ENCODE assay signal across 22 cellular contexts in the genomic region with DNA sequence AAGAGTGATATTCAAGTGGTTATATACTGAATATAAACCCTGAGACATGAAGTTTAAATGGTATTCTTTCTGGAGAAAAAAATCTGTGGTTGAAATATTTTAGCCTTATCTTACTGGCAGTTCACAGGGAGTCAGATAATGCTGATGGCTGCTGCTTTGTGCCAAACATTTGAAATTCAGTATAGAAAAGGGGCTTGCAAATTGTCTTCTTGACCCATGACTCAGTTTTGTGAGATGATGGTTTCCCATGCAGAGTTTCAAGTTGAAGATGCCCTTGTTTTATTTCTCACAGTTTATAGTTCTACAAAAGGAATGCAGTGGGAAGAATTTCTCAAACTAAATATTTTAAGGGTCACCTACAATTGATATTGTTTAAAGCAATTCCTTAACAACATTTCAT.
"Had no signal": no experiment of that assay in that cellular context is flagged by ENCODE, and none has a peak within 500 bp of the region (broad histone marks: within the 10 kb centered on the region; RNA-seq: fewer than 3 reads in every experiment).

No MANE protein-coding gene starts in this region.

- ATAC-seq: activated CD8-positive, alpha-beta T cell treated with anti-CD3 and anti-CD28 coated beads, Interleukin-2, amount 10 ng/mL, durations not matched to agents 7 days and 5 days; WTC11 had no signal

- H3K27ac Mint-ChIP-seq: activated CD8-positive, alpha-beta T cell treated with anti-CD3 and anti-CD28 coated beads, Interleukin-2, amount 10 ng/mL, durations not matched to agents 7 days and 5 days; activated naive CD4-positive, alpha-beta T cell treated with anti-CD3 and anti-CD28 coated beads, Interleukin-2, amount 50 U/mL, for 24 hours; T-helper 1 cell treated with Interleukin-12 subunit alpha and Interleukin-12 subunit beta and Interleukin-4 antibody, amounts not matched to agents 30 μg/mL and 1 μg/mL, for 36 hours; WTC11 had no signal

- H3K4me3 Mint-ChIP-seq: activated CD8-positive, alpha-beta T cell treated with anti-CD3 and anti-CD28 coated beads, Interleukin-2, amount 10 ng/mL, durations not matched to agents 7 days and 5 days; activated naive CD4-positive, alpha-beta T cell treated with anti-CD3 and anti-CD28 coated beads, Interleukin-2, amount 50 U/mL, for 24 hours; T-helper 1 cell treated with Interleukin-12 subunit alpha and Interleukin-12 subunit beta and Interleukin-4 antibody, amounts not matched to agents 30 μg/mL and 1 μg/mL, for 36 hours; WTC11 had no signal

- H3K9me3 Mint-ChIP-seq: activated naive CD4-positive, alpha-beta T cell treated with anti-CD3 and anti-CD28 coated beads, Interleukin-2, amount 50 U/mL, for 24 hours; WTC11 had no signal

- H3K36me3 Mint-ChIP-seq: activated naive CD4-positive, alpha-beta T cell treated with anti-CD3 and anti-CD28 coated beads, Interleukin-2, amount 50 U/mL, for 24 hours; WTC11 had no signal

- H3K9ac ChIP-seq: KMS-11 had no signal

- H3K4me3 ChIP-seq: PC-9 had no signal

- DNase-seq: activated CD4-positive, alpha-beta T cell treated with anti-CD3 and anti-CD28 coated beads for 48 hours; activated CD4-positive, alpha-beta T cell treated with anti-CD3 and anti-CD28 coated beads, Interleukin-2, amount 50 U/mL, for 4 hours; activated CD4-positive, CD25-positive, alpha-beta regulatory T cell treated with anti-CD3 and anti-CD28 coated beads, Interleukin-2, amount 50 U/mL, for 72 hours; activated CD8-positive, alpha-beta memory T cell treated with anti-CD3 and anti-CD28 coated beads, Interleukin-2, amount 50 U/mL, for 48 hours; activated CD8-positive, alpha-beta T cell treated with anti-CD3 and anti-CD28 coated beads, Interleukin-2, amount 10 ng/mL, durations not matched to agents 7 days and 5 days; activated T-cell treated with anti-CD3 and anti-CD28 coated beads, Interleukin-2, amount 50 U/mL, for 1 hour; amygdala; cerebellar nuclear complex; NCI-H1092 treated with DMSO at 0.1 percent for 48 hours; NCI-H1417 treated with DMSO at 0.1 percent for 48 hours; NCI-H1694; NCI-H2029; NCI-H2107; NCI-H2171 treated with DMSO at 0.1 percent for 48 hours; NCI-H510A treated with DMSO at 0.1 percent for 48 hours; NCI-H69; PC-9; SHP77 treated with DMSO at 0.1 percent for 48 hours had no signal

- H3K4me1 Mint-ChIP-seq: activated naive CD4-positive, alpha-beta T cell treated with anti-CD3 and anti-CD28 coated beads, Interleukin-2, amount 50 U/mL, for 24 hours had no signal

- H3K27ac ChIP-seq: KMS-11, PC-9 had no signal

- H3K27me3 Mint-ChIP-seq: activated naive CD4-positive, alpha-beta T cell treated with anti-CD3 and anti-CD28 coated beads, Interleukin-2, amount 50 U/mL, for 24 hours had no signal
